9 cellular contexts compared by ENCODE assay signal in the genomic region with DNA sequence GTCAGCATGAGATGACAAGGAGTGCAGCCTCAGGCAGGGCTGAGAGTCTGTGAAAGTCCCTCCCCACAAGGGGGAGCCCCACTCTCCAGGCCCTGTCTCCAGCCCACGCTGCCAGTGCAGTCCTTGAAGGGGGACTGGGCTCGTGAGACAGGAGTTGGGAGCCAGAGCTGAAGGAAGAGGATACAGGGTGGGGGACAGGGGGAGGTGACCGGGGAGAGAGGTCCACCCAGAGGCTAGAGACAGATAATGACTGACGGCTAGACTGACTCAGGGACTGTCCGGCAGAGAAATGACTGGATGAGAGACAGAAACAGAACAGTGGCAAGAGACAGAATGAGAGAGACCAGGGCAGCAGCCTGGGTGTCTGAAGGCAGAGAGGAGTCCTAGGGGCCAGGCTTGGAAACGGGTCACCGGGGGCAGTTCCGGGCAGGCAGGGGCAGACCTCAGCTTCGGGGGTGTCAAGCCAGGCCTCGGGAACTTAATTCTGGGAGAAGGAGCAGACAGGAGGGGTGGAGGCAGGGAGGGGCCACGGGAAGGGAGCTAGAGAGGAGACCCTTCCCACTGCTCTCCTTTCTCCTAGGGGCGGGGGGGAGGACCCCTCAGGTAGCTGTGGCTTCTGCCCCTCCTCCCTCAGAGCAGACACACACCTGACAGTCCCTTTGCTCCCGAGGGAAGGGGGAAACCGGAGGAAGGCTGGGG. TPM values are rescaled to one million over a fixed set of nuclear protein-coding genes. Genes with fewer than 3 reads are reported as not detected.
DNase-seq lines count a peak whose midpoint lies in the region; ATAC-seq, FAIRE-seq and TF ChIP-seq lines count a peak whose summit lies in the region.
"Had no signal": no experiment of that assay in that cellular context is flagged by ENCODE, and none has a peak within 500 bp of the region (broad histone marks: within the 10 kb centered on the region; RNA-seq: fewer than 3 reads in every experiment).

No MANE protein-coding gene starts in this region.

- peaks cover 14% of the 10 kb centered on the region for H3K36me3 Mint-ChIP-seq in T-cell

- no peaks in the 10 kb centered on the region for H3K9me3 Mint-ChIP-seq in T-cell

- TF ChIP-seq CTCF in bronchial epithelial cell (IDR thresholded peaks at IDR 0.05; ENCODE audit: insufficient read depth, low read length, severe bottlenecking), result peak; percentile 94

- no peaks in the 10 kb centered on the region for H3K27me3 ChIP-seq in bronchial epithelial cell (ENCODE audit: control insufficient read depth, insufficient read depth, low read length)

- ATAC-seq in HG02938 (IDR thresholded peaks at IDR 0.05; ENCODE audit: unreplicated experiment) (peak; percentile 53), T-cell (replicated peaks in 1 of 4) (peak; percentile 51 to 68 (median 58)), left lobe of liver (peak; percentile 66)

- CTCF ChIA-PET in T-cell (lab: Charles Lee), result interaction anchor here (0.6 to 7.8 kb wide), 12 partner anchors 15 to 127 kb away, joined by 3 to 140 read pairs (median 6); a partner anchor contains a TSS

- H3K36me3 ChIP-seq in bronchial epithelial cell (ENCODE audit: control insufficient read depth, insufficient read depth, low read length), result peaks cover 14% of the 10 kb centered on the region

- H3K27ac Mint-ChIP-seq in T-cell, result peak overlapping the region; percentile 18 to 71

- peak; percentile 96 for FAIRE-seq in GM12892 (lab: Jason Lieb, UNC)
- FAIRE-seq in bronchial epithelial cell (lab: Jason Lieb, UNC), result peak; percentile 32

- no peaks in the 10 kb centered on the region for H3K27me3 Mint-ChIP-seq in T-cell

- DNase-seq in GM12892 (ENCODE audit: insufficient read length), result peak; percentile 90
- DNase-seq in T-cell, result peak; percentile 24 to 70 (median 58)
- peak; percentile 72 for DNase-seq in bronchial epithelial cell (ENCODE audit: low read depth)
- DNase-seq in left lobe of liver (ENCODE audit: low spot score), result peak; percentile 60
- peak; percentile 42 to 59 for DNase-seq in stimulated activated CD4-positive, alpha-beta T cell treated with anti-CD3 and anti-CD28 coated beads, Interleukin-4, amount 100 ng/mL, for 48 hours (ENCODE audit: low read depth in 2 of 2)
- no peak for DNase-seq in NCI-H446 treated with DMSO at 0.1 percent for 48 hours (lab: John Stamatoyannopoulos, UW)
- no peak for DNase-seq in C1 segment of cervical spinal cord (lab: John Stamatoyannopoulos, UW)

- H3K4me1 Mint-ChIP-seq in T-cell, result peaks cover 14 to 21% (median 17%) of the 10 kb centered on the region in 3 donors

- no peak for TF ChIP-seq POLR2A in GM12892 (IDR thresholded peaks at IDR 0.05; ENCODE audit: low read depth, low read length)

- POLR2A ChIA-PET in T-cell (lab: Charles Lee), result interaction anchor here in 1 of 2 donors (0.6 kb wide), 1 partner anchor 256 kb away, joined by 5 read pairs; no protein-coding TSS in a partner anchor

- H3K4me3 Mint-ChIP-seq in T-cell, result peak overlapping the region; percentile 81 to 82 (median 82)

- peak overlapping the region; percentile 45 for H3K4me3 ChIP-seq in bronchial epithelial cell (ENCODE audit: low read depth, low read length)

RNA-seq across cellular contexts. Expression of a gene that starts 0.9 kb away (rescaled TPM):
- polyA plus RNA-seq in GM12892 (2012; ENCODE audit: missing spikeins), result 1.1 TPM
- total RNA-seq in T-cell (1 to 10 TPM; 1.2 to 3.0 (median 1.6) TPM), bronchial epithelial cell (2.7 and 2.9 TPM in 2 replicates), left lobe of liver (0.43 TPM)

RNA-seq across cellular contexts. Expression of a gene that starts 14.4 kb away (rescaled TPM):
- not detected for polyA plus RNA-seq in GM12892 (2012; ENCODE audit: missing spikeins)
- under 1 TPM in 4 of 5 donors, not detected in 1; 0.26 to 0.95 (median 0.54) TPM for total RNA-seq in T-cell
- total RNA-seq in bronchial epithelial cell, result not detected in 2 replicates
- not detected for total RNA-seq in left lobe of liver
- total RNA-seq: pulmonary artery endothelial cell had no signal

RNA-seq across cellular contexts. Expression of a gene that starts 21.7 kb away (rescaled TPM):
- 84.0 TPM for polyA plus RNA-seq in GM12892 (2012; ENCODE audit: missing spikeins)
- total RNA-seq in T-cell (10 to 100 TPM; 20.6 to 43.9 (median 38.0) TPM), bronchial epithelial cell (158 and 220 TPM in 2 replicates), left lobe of liver (59.9 TPM)

RNA-seq across cellular contexts. Expression of a gene that starts 38.5 kb away (rescaled TPM):
- 83.9 TPM for polyA plus RNA-seq in GM12892 (2012; ENCODE audit: missing spikeins)
- total RNA-seq in T-cell (100 to 1,000 TPM; 277 to 326 (median 290) TPM), bronchial epithelial cell (45.3 and 45.5 TPM in 2 replicates), left lobe of liver (48.2 TPM)

RNA-seq across cellular contexts. Expression of a gene that starts 38.9 kb away (rescaled TPM):
- 39.9 TPM for polyA plus RNA-seq in GM12892 (2012; ENCODE audit: missing spikeins)
- total RNA-seq in T-cell (10 to 100 TPM in 4 of 5 donors, 1 to 10 TPM in 1; 9.5 to 47.7 (median 43.6) TPM), bronchial epithelial cell (51.9 and 59.1 TPM in 2 replicates), left lobe of liver (14.4 TPM)

Comparison
In these comparisons a context has a peak if more than half of its experiments do, and no peak if none do; other contexts are left out.
1. DNase-seq: peak in GM12892 (single experiment), T-cell (34 of 34), bronchial epithelial cell (single experiment), left lobe of liver (single experiment) and stimulated activated CD4-positive, alpha-beta T cell treated with anti-CD3 and anti-CD28 coated beads, Interleukin-4, amount 100 ng/mL, for 48 hours (2 of 2); none in NCI-H446 treated with DMSO at 0.1 percent for 48 hours (single experiment) and C1 segment of cervical spinal cord (0 of 14).
2. Peak in every context shown above with its lines, with median percentiles within 50 percentile points of each other: ATAC-seq.